ENCODE assay signal across 21 cellular contexts in the genomic region with DNA sequence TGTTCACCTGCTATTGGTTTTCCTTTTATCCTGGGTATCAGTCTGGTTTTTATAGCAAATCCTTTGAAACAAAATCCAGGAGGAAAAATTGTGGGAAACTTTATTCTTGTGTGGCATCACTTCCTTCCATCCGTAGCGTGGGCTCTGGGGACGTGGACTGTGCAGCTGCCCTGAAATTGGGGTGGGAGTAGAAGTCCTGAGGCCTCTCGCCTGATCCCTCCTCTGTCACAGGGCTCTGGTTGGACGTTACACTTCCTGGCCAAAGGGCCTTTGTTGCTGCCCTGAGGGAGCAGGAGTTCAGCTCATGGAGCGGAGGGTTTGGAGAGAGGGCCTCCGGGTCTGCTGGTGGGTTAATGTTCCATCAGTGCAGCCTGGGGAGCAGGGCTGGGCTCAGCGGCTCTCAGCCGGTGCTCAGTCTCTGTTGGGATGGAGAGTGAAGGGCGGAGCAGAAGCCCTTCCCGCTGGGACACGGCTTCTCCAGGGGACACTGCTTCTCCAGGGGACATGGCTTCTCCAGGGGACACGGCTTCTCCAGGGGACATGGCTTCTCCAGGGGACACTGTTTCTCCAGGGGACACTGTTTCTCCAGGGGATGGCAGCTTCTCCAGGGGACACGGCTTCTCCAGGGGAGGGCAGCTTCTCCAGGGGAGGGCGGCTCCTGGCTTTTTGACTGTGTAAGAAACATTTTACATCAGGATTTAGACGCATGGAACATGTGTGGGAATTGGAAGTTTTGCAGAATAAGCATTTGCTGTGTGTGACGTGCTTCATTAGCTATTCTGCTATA. TPM values are rescaled to one million over a fixed set of nuclear protein-coding genes. Genes with fewer than 3 reads are reported as not detected.
DNase-seq lines count a peak whose midpoint lies in the region; ATAC-seq and TF ChIP-seq lines count a peak whose summit lies in the region.
"Had no signal": no experiment of that assay in that cellular context is flagged by ENCODE, and none has a peak within 500 bp of the region (broad histone marks: within the 10 kb centered on the region; RNA-seq: fewer than 3 reads in every experiment).

No MANE protein-coding gene starts in this region.

- H3K4me2 ChIP-seq in mesenchymal stem cell (ENCODE audit: low read length, poor library complexity, severe bottlenecking) = peak overlapping the region; percentile 18
- H3K4me2 ChIP-seq: PC-9 had no signal

- no peak overlapping the region for H2BK5ac ChIP-seq in mesenchymal stem cell (ENCODE audit: low read depth, low read length, poor library complexity, severe bottlenecking)

- H3K4ac ChIP-seq in mesenchymal stem cell (ENCODE audit: low read depth in 1 of 2, low read length in 2 of 2) = no peak overlapping the region

- no peak overlapping the region for H4K91ac ChIP-seq in mesenchymal stem cell (ENCODE audit: low read length)

- H3K27ac ChIP-seq in RWPE1 (peak overlapping the region; percentile 18; the same call in 1 of the 2 replicates), mesenchymal stem cell (ENCODE audit: low read length, poor library complexity, severe bottlenecking) (no peak overlapping the region)
- H3K27ac ChIP-seq: C4-2B, PC-9 had no signal

- H3K9me3 Mint-ChIP-seq in stimulated activated effector memory CD8-positive, alpha-beta T cell treated with anti-CD3 and anti-CD28 coated beads, Interleukin-12 subunit alpha, Interleukin-12 subunit beta, amount 100 ng/mL, for 72 hours = no peaks in the 10 kb centered on the region
- H3K9me3 Mint-ChIP-seq in activated CD4-positive, alpha-beta memory T cell treated with anti-CD3 and anti-CD28 coated beads for 36 hours = no peaks in the 10 kb centered on the region
- H3K9me3 Mint-ChIP-seq: CD8-positive, alpha-beta memory T cell had no signal

- no peak overlapping the region for H2AK5ac ChIP-seq in mesenchymal stem cell (ENCODE audit: low read length, severe bottlenecking)

- H3K9me3 ChIP-seq in mesenchymal stem cell (ENCODE audit: control insufficient read depth, low read length) = no peaks in the 10 kb centered on the region
- H3K9me3 ChIP-seq: MG63 had no signal

- ATAC-seq in left colon (peak; percentile 35), HG02885 (IDR thresholded peaks at IDR 0.05; ENCODE audit: poor library complexity, unreplicated experiment) (no peak), HG03432 (IDR thresholded peaks at IDR 0.05; ENCODE audit: unreplicated experiment) (no peak)
- ATAC-seq in stimulated activated effector memory CD8-positive, alpha-beta T cell treated with anti-CD3 and anti-CD28 coated beads, Interleukin-12 subunit alpha, Interleukin-12 subunit beta, amount 100 ng/mL, for 72 hours = no peak
- ATAC-seq: HCT116 had no signal

- no peak overlapping the region for H3K18ac ChIP-seq in mesenchymal stem cell (ENCODE audit: low read depth in 1 of 2, low read length in 2 of 2)

- no peak overlapping the region for H3K23ac ChIP-seq in mesenchymal stem cell (ENCODE audit: low read length in 2 of 2)

- no peak overlapping the region for H2BK12ac ChIP-seq in mesenchymal stem cell (ENCODE audit: low read length in 2 of 2)

- peak overlapping the region; percentile 50 for H3K27ac Mint-ChIP-seq in stimulated activated effector memory CD8-positive, alpha-beta T cell treated with anti-CD3 and anti-CD28 coated beads, Interleukin-12 subunit alpha, Interleukin-12 subunit beta, amount 100 ng/mL, for 72 hours
- H3K27ac Mint-ChIP-seq in activated CD4-positive, alpha-beta memory T cell treated with anti-CD3 and anti-CD28 coated beads for 36 hours = no peak overlapping the region
- H3K27ac Mint-ChIP-seq: B cell had no signal

- intact Hi-C loops in left colon (cut with DNase I, micrococcal nuclease) = no loop called here
- intact Hi-C loops in activated CD4-positive, alpha-beta memory T cell treated with anti-CD3 and anti-CD28 coated beads for 36 hours (cut with micrococcal nuclease) = no loop called here

- no peaks in the 10 kb centered on the region for H3K27me3 Mint-ChIP-seq in activated CD4-positive, alpha-beta memory T cell treated with anti-CD3 and anti-CD28 coated beads for 36 hours
- H3K27me3 Mint-ChIP-seq: B cell; CD8-positive, alpha-beta memory T cell had no signal

- no peak overlapping the region for H3K9ac ChIP-seq in mesenchymal stem cell (ENCODE audit: low read length)

- no peak overlapping the region for H3K14ac ChIP-seq in mesenchymal stem cell (ENCODE audit: low read length in 2 of 2)

- POLR2A ChIA-PET in RWPE1 (lab: Yijun Ruan, JAX; ENCODE audit: low non-redundant PET) = no interaction called here
- POLR2A ChIA-PET in activated CD4-positive, alpha-beta memory T cell treated with anti-CD3 and anti-CD28 coated beads for 36 hours (lab: Charles Lee) = no interaction called here

- H2BK120ac ChIP-seq in mesenchymal stem cell (ENCODE audit: low read depth, low read length) = no peak overlapping the region

- H2BK15ac ChIP-seq in mesenchymal stem cell (ENCODE audit: low read depth, poor library complexity, severe bottlenecking) = no peak overlapping the region

- WGBS in mesenchymal stem cell = 97% methylated on average over 15 of the region's 17 CpGs

- no peak overlapping the region for H3K4me3 ChIP-seq in mesenchymal stem cell (ENCODE audit: insufficient read depth in 1 of 2, low read depth in 1 of 2, low read length in 2 of 2)
- H3K4me3 ChIP-seq: MG63, PC-9 had no signal

- H3K4me3 Mint-ChIP-seq in stimulated activated effector memory CD8-positive, alpha-beta T cell treated with anti-CD3 and anti-CD28 coated beads, Interleukin-12 subunit alpha, Interleukin-12 subunit beta, amount 100 ng/mL, for 72 hours = no peak overlapping the region
- H3K4me3 Mint-ChIP-seq in activated CD4-positive, alpha-beta memory T cell treated with anti-CD3 and anti-CD28 coated beads for 36 hours = no peak overlapping the region
- H3K4me3 Mint-ChIP-seq: B cell; CD8-positive, alpha-beta memory T cell had no signal

- TF ChIP-seq CTCF in RWPE1 (conservative IDR thresholded peaks at IDR 0.05; ENCODE audit: low read depth) = no peak

- H3K79me1 ChIP-seq in mesenchymal stem cell (replicated peaks; ENCODE audit: low read length, poor library complexity, severe bottlenecking) = peaks cover 33% of the 10 kb centered on the region

- peaks cover 8% of the 10 kb centered on the region for H3K4me1 Mint-ChIP-seq in stimulated activated effector memory CD8-positive, alpha-beta T cell treated with anti-CD3 and anti-CD28 coated beads, Interleukin-12 subunit alpha, Interleukin-12 subunit beta, amount 100 ng/mL, for 72 hours
- peaks cover 18% of the 10 kb centered on the region for H3K4me1 Mint-ChIP-seq in activated CD4-positive, alpha-beta memory T cell treated with anti-CD3 and anti-CD28 coated beads for 36 hours (ENCODE audit: low read depth)

- CTCF ChIA-PET in RWPE1 (lab: Yijun Ruan, JAX) = interaction anchor here (0.8 kb wide), 1 partner anchor 36 kb away, joined by 3 read pairs; no protein-coding TSS in a partner anchor
- CTCF ChIA-PET in activated CD4-positive, alpha-beta memory T cell treated with anti-CD3 and anti-CD28 coated beads for 36 hours (lab: Charles Lee) = interaction anchor here (0.6 kb wide), 1 partner anchor 602 kb away, joined by 4 read pairs; no protein-coding TSS in a partner anchor

- H3K27me3 ChIP-seq in mesenchymal stem cell (ENCODE audit: control insufficient read depth in 1 of 2, insufficient read depth in 1 of 2, low read length in 2 of 2) = no peaks in the 10 kb centered on the region
- H3K27me3 ChIP-seq: MG63 had no signal

- H3K36me3 Mint-ChIP-seq in stimulated activated effector memory CD8-positive, alpha-beta T cell treated with anti-CD3 and anti-CD28 coated beads, Interleukin-12 subunit alpha, Interleukin-12 subunit beta, amount 100 ng/mL, for 72 hours = peaks cover 51% of the 10 kb centered on the region
- H3K36me3 Mint-ChIP-seq in activated CD4-positive, alpha-beta memory T cell treated with anti-CD3 and anti-CD28 coated beads for 36 hours = peaks cover 17% of the 10 kb centered on the region

- no peak overlapping the region for H2AFZ ChIP-seq in mesenchymal stem cell (ENCODE audit: low read depth, low read length)
- H2AFZ ChIP-seq: PC-9 had no signal

- peaks cover 31% of the 10 kb centered on the region for H3K4me1 ChIP-seq in mesenchymal stem cell (ENCODE audit: control insufficient read depth, insufficient read depth, low read depth, low read length)

- no peak overlapping the region for H4K8ac ChIP-seq in mesenchymal stem cell (ENCODE audit: low read length)

- DNase-seq in RWPE1 (ENCODE audit: low spot score) = no peak
- DNase-seq in left colon = no peak
- DNase-seq in mesenchymal stem cell = no peak
- no peak for DNase-seq in stimulated activated effector memory CD8-positive, alpha-beta T cell treated with anti-CD3 and anti-CD28 coated beads, Interleukin-12 subunit alpha, Interleukin-12 subunit beta, amount 100 ng/mL, for 72 hours (ENCODE audit: low spot score in 2 of 2)
- DNase-seq in activated CD4-positive, alpha-beta memory T cell treated with anti-CD3 and anti-CD28 coated beads for 36 hours = no peak
- DNase-seq: CD8-positive, alpha-beta memory T cell; DMS 273 treated with DMSO at 0.1 percent for 48 hours; DND-41; IMR-90; KG1; MG63; NCI-H1105 treated with DMSO at 0.1 percent for 48 hours; NCI-H2029; NCI-H446 treated with DMSO at 0.1 percent for 48 hours; PC-9; Right ventricle myocardium superior had no signal

- peaks cover 66 to 87% of the 10 kb centered on the region in 2 experiments for H3K36me3 ChIP-seq in mesenchymal stem cell (ENCODE audit: control insufficient read depth in 1 of 2, insufficient read depth in 2 of 2, low read depth in 1 of 2, low read length in 2 of 2)

RNA-seq across cellular contexts. Expression of a gene that starts 15.2 kb away (rescaled TPM):
- 1,000 to 10,000 TPM; 1,613 to 1,684 TPM for total RNA-seq in left colon
- polyA plus RNA-seq in mesenchymal stem cell (2013, experiment 1 of 2) = 2,898 TPM
- 2,946 TPM for polyA plus RNA-seq in mesenchymal stem cell (2013, experiment 2 of 2)
- total RNA-seq in activated CD4-positive, alpha-beta memory T cell treated with anti-CD3 and anti-CD28 coated beads for 36 hours = 1,000 to 10,000 TPM; 3,430 to 3,468 TPM

RNA-seq across cellular contexts. Expression of a gene that starts 30.3 kb away (rescaled TPM):
- under 1 TPM; 0.73 to 0.92 TPM for total RNA-seq in left colon
- polyA plus RNA-seq in mesenchymal stem cell (2013, experiment 1 of 2) = 5.6 TPM
- polyA plus RNA-seq in mesenchymal stem cell (2013, experiment 2 of 2) = 4.8 TPM
- 1 to 10 TPM; 6.2 to 7.1 TPM for total RNA-seq in activated CD4-positive, alpha-beta memory T cell treated with anti-CD3 and anti-CD28 coated beads for 36 hours
- total RNA-seq: Right ventricle myocardium superior had no signal

RNA-seq across cellular contexts. Expression of a gene that starts 37.0 kb away (rescaled TPM):
- total RNA-seq in left colon = 100 to 1,000 TPM; 106 to 146 TPM
- 40.7 TPM for polyA plus RNA-seq in mesenchymal stem cell (2013, experiment 1 of 2)
- polyA plus RNA-seq in mesenchymal stem cell (2013, experiment 2 of 2) = 37.8 TPM
- 10 to 100 TPM; 67.9 to 70.4 TPM for total RNA-seq in activated CD4-positive, alpha-beta memory T cell treated with anti-CD3 and anti-CD28 coated beads for 36 hours

RNA-seq across cellular contexts. Expression of a gene that starts 54.9 kb away (rescaled TPM):
- 100 to 1,000 TPM in 1 of 2 donors, 10 to 100 TPM in 1; 82.5 to 135 TPM for total RNA-seq in left colon
- polyA plus RNA-seq in mesenchymal stem cell (2013, experiment 1 of 2) = 92.7 TPM
- polyA plus RNA-seq in mesenchymal stem cell (2013, experiment 2 of 2) = 93.6 TPM
- 100 to 1,000 TPM; 126 to 133 TPM for total RNA-seq in activated CD4-positive, alpha-beta memory T cell treated with anti-CD3 and anti-CD28 coated beads for 36 hours
